ENCODE assay signal across 22 cellular contexts in genomic region chr19:21824679-21825078, GRCh38. TPM values are rescaled to one million over a fixed set of nuclear protein-coding genes. Genes with fewer than 3 reads are reported as not detected.
DNase-seq lines count a peak whose midpoint lies in the region; ATAC-seq, FAIRE-seq and TF ChIP-seq lines count a peak whose summit lies in the region.
"Had no signal": no experiment of that assay in that cellular context is flagged by ENCODE, and none has a peak within 500 bp of the region (broad histone marks: within the 10 kb centered on the region; RNA-seq: fewer than 3 reads in every experiment).

No MANE protein-coding gene starts in this region.

- ATAC-seq in body of pancreas (peak; percentile 74), gastroesophageal sphincter (no peak), Right ventricle myocardium superior (ENCODE audit: poor library complexity) (no peak)
- ATAC-seq: K562 had no signal

- FAIRE-seq in HTR-8/SVneo (lab: Jason Lieb, UNC), result peak; percentile 49
- FAIRE-seq: A204.1, D721Med, H54, K562 had no signal

- TF ChIP-seq EP300 in gastroesophageal sphincter (IDR thresholded peaks at IDR 0.05), result no peak

- H3K27ac ChIP-seq in body of pancreas, result peak overlapping the region in 3 of 4 donors; percentile 44 to 59 (median 50)
- peak overlapping the region; percentile 12 to 66 (median 46) for H3K27ac ChIP-seq in gastroesophageal sphincter
- H3K27ac ChIP-seq: RWPE1 had no signal

- H3K4me1 ChIP-seq in body of pancreas (peaks cover 6% of the 10 kb centered on the region), gastroesophageal sphincter (peaks cover 0 to 31% (median 0%) of the 10 kb centered on the region in 3 donors)
- H3K4me1 ChIP-seq: BE2C had no signal

- H3K27me3 ChIP-seq in body of pancreas (no peaks in the 10 kb centered on the region), gastroesophageal sphincter (no peaks in the 10 kb centered on the region)
- H3K27me3 ChIP-seq: BE2C had no signal

- TF ChIP-seq CTCF in body of pancreas (IDR thresholded peaks at IDR 0.05) (no peak), gastroesophageal sphincter (IDR thresholded peaks at IDR 0.05) (no peak)

- WGBS in body of pancreas, 2 donors, result 69 to 75% methylated on average over 1 of the region's 1 CpG
- WGBS in gastroesophageal sphincter (ENCODE audit: low coverage in 1 of 2), 2 donors, result 80% methylated on average over 1 of the region's 1 CpG; no CpG with 5 or more reads in 1 of the 2 donors

- DNase-seq in HTR-8/SVneo (ENCODE audit: insufficient read length, low spot score), result no peak
- no peak for DNase-seq in body of pancreas
- DNase-seq in renal cortical epithelial cell (ENCODE audit: low read depth), result peak; percentile 33
- DNase-seq in SIG-M5 (lab: John Stamatoyannopoulos, UW), result no peak
- DNase-seq in NCI-H524 treated with DMSO at 0.1 percent for 48 hours (lab: John Stamatoyannopoulos, UW), result no peak
- DNase-seq in NCI-H2196 (lab: John Stamatoyannopoulos, UW; ENCODE audit: unreplicated experiment), result no peak
- no peak for DNase-seq in Right ventricle myocardium superior
- DNase-seq: BE2C, EL, GF-D8, MM.1S, NCI-H1048, NCI-H1417 treated with DMSO at 0.1 percent for 48 hours, NCI-H187, NCI-H748 treated with DMSO at 0.1 percent for 48 hours had no signal

- H3K4me3 ChIP-seq in body of pancreas (no peak overlapping the region), gastroesophageal sphincter (no peak overlapping the region)
- H3K4me3 ChIP-seq: K562 had no signal

- intact Hi-C loops in body of pancreas (cut with DNase I) (no loop called here), Right ventricle myocardium superior (cut with DNase I) (no loop called here)

- H3K9me3 ChIP-seq in body of pancreas, result peaks cover 0 to 7% (median 0%) of the 10 kb centered on the region in 3 donors
- peaks cover 0 to 4% (median 2%) of the 10 kb centered on the region in 3 donors for H3K9me3 ChIP-seq in gastroesophageal sphincter

- TF ChIP-seq POLR2A in body of pancreas (IDR thresholded peaks at IDR 0.05) (no peak), gastroesophageal sphincter (IDR thresholded peaks at IDR 0.05) (no peak)

- H3K36me3 ChIP-seq in body of pancreas (replicated peaks in 1 of 2; ENCODE audit: insufficient read depth in 1 of 2, low read depth in 2 of 2) (no peaks in the 10 kb centered on the region), gastroesophageal sphincter (peaks cover 0 to 41% of the 10 kb centered on the region in 2 donors)

RNA-seq across cellular contexts. Expression of gene ZNF43, which starts 11.3 kb away (rescaled TPM):
- 1 to 10 TPM; 8.6 to 9.6 TPM for total RNA-seq in body of pancreas
- 10 to 100 TPM in 2 of 4 donors, 1 to 10 TPM in 2; 7.6 to 12.9 (median 9.9) TPM for total RNA-seq in gastroesophageal sphincter
- total RNA-seq in renal cortical epithelial cell, result 6.4 and 16.8 TPM in 2 replicates
- 4.5 TPM for total RNA-seq in Right ventricle myocardium superior
- total RNA-seq: NCI-H460 had no signal

RNA-seq across cellular contexts. Expression of gene ZNF100, which starts 57.3 kb away (rescaled TPM):
- total RNA-seq in body of pancreas, result 1 to 10 TPM; 4.3 to 6.2 TPM
- total RNA-seq in gastroesophageal sphincter, result 1 to 10 TPM; 2.6 to 9.3 (median 5.1) TPM
- 4.3 and 7.7 TPM in 2 replicates for total RNA-seq in renal cortical epithelial cell
- 8.0 TPM for total RNA-seq in Right ventricle myocardium superior
